In genomic region chr10:17453035-17453376, GRCh38 we compare ENCODE assay signal across 1 cellular context.
TF ChIP-seq lines count a peak whose summit lies in the region.

No MANE protein-coding gene starts in this region.

TF ChIP-seq in K562, 482 proteins besides CTCF, POLR2A, EP300 and RAD21 (continued from another document):
- TF ChIP-seq E2F5 (CRISPR knock-in tag; IDR thresholded peaks at IDR 0.05) = no peak
- no peak for TF ChIP-seq RBM39 (optimal IDR thresholded peaks at IDR 0.05; ENCODE audit: low read depth, low read length)
- TF ChIP-seq ZNF584 (CRISPR knock-in tag; IDR thresholded peaks at IDR 0.05; ENCODE audit: low read depth) = no peak
- no peak for TF ChIP-seq ATF4 (CRISPR knock-in tag; IDR thresholded peaks at IDR 0.05)
- TF ChIP-seq HDAC8 (tag; IDR thresholded peaks at IDR 0.05) = no peak
- TF ChIP-seq PHTF2 (CRISPR knock-in tag; IDR thresholded peaks at IDR 0.05) = no peak
- no peak for TF ChIP-seq CBX1 (IDR thresholded peaks at IDR 0.05; ENCODE audit: low read depth)
- TF ChIP-seq KAT8 (IDR thresholded peaks at IDR 0.05; ENCODE audit: low read depth) = no peak
- TF ChIP-seq GMEB1 (CRISPR knock-in tag; IDR thresholded peaks at IDR 0.05) = no peak
- no peak for TF ChIP-seq CTBP1 (IDR thresholded peaks at IDR 0.05; ENCODE audit: borderline replicate concordance)
- no peak for TF ChIP-seq TCF3 (CRISPR knock-in tag; IDR thresholded peaks at IDR 0.05)
- no peak for TF ChIP-seq BHLHE40 (IDR thresholded peaks at IDR 0.05; ENCODE audit: low read length)
- TF ChIP-seq SRSF9 (IDR thresholded peaks at IDR 0.05; ENCODE audit: borderline replicate concordance, low read depth, low read length) = no peak
- no peak for TF ChIP-seq EHMT2 (IDR thresholded peaks at IDR 0.05)
- 0 out of 2 replicates have a peak, but pooled peaks have one; percentile 14 for TF ChIP-seq POLR2H (tag; IDR thresholded peaks at IDR 0.05; ENCODE audit: low read depth)
- TF ChIP-seq E2F8 (IDR thresholded peaks at IDR 0.05; ENCODE audit: low read depth, partially characterized antibody) = no peak
- TF ChIP-seq FIP1L1 (IDR thresholded peaks at IDR 0.05; ENCODE audit: low read depth, low read length, poor library complexity, severe bottlenecking) = no peak
- no peak for TF ChIP-seq E2F6 (IDR thresholded peaks at IDR 0.05; ENCODE audit: borderline replicate concordance in 1 of 2, extremely low read depth in 1 of 2, insufficient read depth in 1 of 2, insufficient read length in 1 of 2, low read depth in 1 of 2, low read length in 1 of 2, poor library complexity in 1 of 2, severe bottlenecking in 1 of 2)
- TF ChIP-seq NKRF (IDR thresholded peaks at IDR 0.05; ENCODE audit: borderline replicate concordance) = no peak
- TF ChIP-seq ZBTB40 (IDR thresholded peaks at IDR 0.05) = 0 out of 2 replicates have a peak, but pooled peaks have one; percentile 5
- TF ChIP-seq ZBTB40 (CRISPR knock-in tag; IDR thresholded peaks at IDR 0.05) = no peak
- TF ChIP-seq ZNF707 (CRISPR knock-in tag; conservative IDR thresholded peaks at IDR 0.05) = no peak
- TF ChIP-seq MNT (conservative IDR thresholded peaks at IDR 0.05) = peak in 1 of 2 experiments; percentile 24; a peak in 1 of 4 replicates
- no peak for TF ChIP-seq SAP30 (IDR thresholded peaks at IDR 0.05; ENCODE audit: borderline replicate concordance, insufficient read depth, low read depth, low read length, poor library complexity, severe bottlenecking)
- TF ChIP-seq ATF6 (CRISPR knock-in tag; IDR thresholded peaks at IDR 0.05) = no peak
- no peak for TF ChIP-seq ZC3H8 (IDR thresholded peaks at IDR 0.05)
- TF ChIP-seq BACH1 (tag; IDR thresholded peaks at IDR 0.05) = no peak
- TF ChIP-seq RFX5 (IDR thresholded peaks at IDR 0.05; ENCODE audit: low read depth, low read length) = no peak
